ENCODE assay signal across 10 cellular contexts in genomic region chr14:61080591-61081010, GRCh38.
DNase-seq lines count a peak whose midpoint lies in the region; ATAC-seq and TF ChIP-seq lines count a peak whose summit lies in the region.
"Had no signal": no experiment of that assay in that cellular context is flagged by ENCODE, and none has a peak within 500 bp of the region (broad histone marks: within the 10 kb centered on the region; RNA-seq: fewer than 3 reads in every experiment).

No MANE protein-coding gene starts in this region.

- H3K9me3 Mint-ChIP-seq in activated T-helper 2 cell treated with anti-CD3 and anti-CD28 coated beads, Interferon-gamma antibody, Interleukin-2, Interleukin-4, amounts not matched to agents 10 μg/mL and 5 μg/mL and 100 μg/mL, durations not matched to agents 14 hours and 24 hours and 36 hours, result no peaks in the 10 kb centered on the region

- H4K8ac ChIP-seq in mesenchymal stem cell (ENCODE audit: low read length), result no peak overlapping the region

- ATAC-seq in GM18502 (IDR thresholded peaks at IDR 0.05; ENCODE audit: poor library complexity, unreplicated experiment), result peak; percentile 93

- POLR2A ChIA-PET in HEK293T (lab: Yijun Ruan, JAX), result no interaction called here

- no peaks in the 10 kb centered on the region for H3K79me1 ChIP-seq in mesenchymal stem cell (replicated peaks; ENCODE audit: low read length, poor library complexity, severe bottlenecking)

- no peaks in the 10 kb centered on the region for H3K27me3 Mint-ChIP-seq in activated T-helper 2 cell treated with anti-CD3 and anti-CD28 coated beads, Interferon-gamma antibody, Interleukin-2, Interleukin-4, amounts not matched to agents 10 μg/mL and 5 μg/mL and 100 μg/mL, durations not matched to agents 14 hours and 24 hours and 36 hours (ENCODE audit: low read depth)

- DNase-seq in HFF-Myc (ENCODE audit: extremely low read depth, low read depth) (peak; percentile 99), NCI-H1048 (lab: John Stamatoyannopoulos, UW) (peak; percentile 62), mesenchymal stem cell (no peak), HEK293T (ENCODE audit: extremely low spot score) (no peak), NCI-H1436 treated with DMSO at 0.1 percent for 48 hours (lab: John Stamatoyannopoulos, UW) (no peak), GM19238 (ENCODE audit: insufficient read length, low spot score) (no peak)
- DNase-seq in activated T-helper 2 cell treated with anti-CD3 and anti-CD28 coated beads, Interferon-gamma antibody, Interleukin-2, Interleukin-4, amounts not matched to agents 10 μg/mL and 5 μg/mL and 100 μg/mL, durations not matched to agents 14 hours and 24 hours and 36 hours (ENCODE audit: low spot score), result no peak
- DNase-seq: KBM-7 had no signal

- H3K27ac Mint-ChIP-seq in activated T-helper 2 cell treated with anti-CD3 and anti-CD28 coated beads, Interferon-gamma antibody, Interleukin-2, Interleukin-4, amounts not matched to agents 10 μg/mL and 5 μg/mL and 100 μg/mL, durations not matched to agents 14 hours and 24 hours and 36 hours, result no peak overlapping the region

- H3K23ac ChIP-seq in mesenchymal stem cell (ENCODE audit: low read length in 2 of 2), result no peak overlapping the region

- no peak overlapping the region for H3K4ac ChIP-seq in mesenchymal stem cell (ENCODE audit: low read depth in 1 of 2, low read length in 2 of 2)

- CTCF ChIA-PET in HEK293T (lab: Yijun Ruan, JAX), result no interaction called here

- H3K36me3 ChIP-seq in mesenchymal stem cell (ENCODE audit: control insufficient read depth in 1 of 2, insufficient read depth in 2 of 2, low read depth in 1 of 2, low read length in 2 of 2), result peaks cover 9 to 42% of the 10 kb centered on the region in 2 experiments

- no peaks in the 10 kb centered on the region for H3K36me3 Mint-ChIP-seq in activated T-helper 2 cell treated with anti-CD3 and anti-CD28 coated beads, Interferon-gamma antibody, Interleukin-2, Interleukin-4, amounts not matched to agents 10 μg/mL and 5 μg/mL and 100 μg/mL, durations not matched to agents 14 hours and 24 hours and 36 hours (ENCODE audit: low read depth)

- H2BK5ac ChIP-seq in mesenchymal stem cell (ENCODE audit: low read depth, low read length, poor library complexity, severe bottlenecking), result no peak overlapping the region

- no peak overlapping the region for H2BK120ac ChIP-seq in mesenchymal stem cell (ENCODE audit: low read depth, low read length)

- no peak overlapping the region for H3K18ac ChIP-seq in mesenchymal stem cell (ENCODE audit: low read depth in 1 of 2, low read length in 2 of 2)

- no peak overlapping the region for H2BK12ac ChIP-seq in mesenchymal stem cell (ENCODE audit: low read length in 2 of 2)

- no peak overlapping the region for H3K14ac ChIP-seq in mesenchymal stem cell (ENCODE audit: low read length in 2 of 2)

- no peaks in the 10 kb centered on the region for H3K27me3 ChIP-seq in mesenchymal stem cell (ENCODE audit: control insufficient read depth in 1 of 2, insufficient read depth in 1 of 2, low read length in 2 of 2)

- H4K91ac ChIP-seq in mesenchymal stem cell (ENCODE audit: low read length), result no peak overlapping the region

- no peak overlapping the region for H3K4me3 Mint-ChIP-seq in activated T-helper 2 cell treated with anti-CD3 and anti-CD28 coated beads, Interferon-gamma antibody, Interleukin-2, Interleukin-4, amounts not matched to agents 10 μg/mL and 5 μg/mL and 100 μg/mL, durations not matched to agents 14 hours and 24 hours and 36 hours (ENCODE audit: low read depth)
- H3K4me3 Mint-ChIP-seq: neural crest cell had no signal

- H2AFZ ChIP-seq in mesenchymal stem cell (ENCODE audit: low read depth, low read length), result no peak overlapping the region

- H3K4me3 ChIP-seq in HFF-Myc (replicated peaks; ENCODE audit: low read depth, low read length) (no peak overlapping the region), mesenchymal stem cell (ENCODE audit: insufficient read depth in 1 of 2, low read depth in 1 of 2, low read length in 2 of 2) (no peak overlapping the region)

- no peaks in the 10 kb centered on the region for H3K9me3 ChIP-seq in mesenchymal stem cell (ENCODE audit: control insufficient read depth, low read length)

- WGBS in mesenchymal stem cell, result 99% methylated on average over 9 of the region's 11 CpGs

- peak overlapping the region; percentile 42 for H3K9ac ChIP-seq in mesenchymal stem cell (ENCODE audit: low read length)

- H2AK5ac ChIP-seq in mesenchymal stem cell (ENCODE audit: low read length, severe bottlenecking), result no peak overlapping the region

- no peak overlapping the region for H3K4me2 ChIP-seq in mesenchymal stem cell (ENCODE audit: low read length, poor library complexity, severe bottlenecking)

- intact Hi-C loops in activated T-helper 2 cell treated with anti-CD3 and anti-CD28 coated beads, Interferon-gamma antibody, Interleukin-2, Interleukin-4, amounts not matched to agents 10 μg/mL and 5 μg/mL and 100 μg/mL, durations not matched to agents 14 hours and 24 hours and 36 hours (cut with micrococcal nuclease), result no loop called here

- H2BK15ac ChIP-seq in mesenchymal stem cell (ENCODE audit: low read depth, poor library complexity, severe bottlenecking), result no peak overlapping the region

- H3K4me1 ChIP-seq in mesenchymal stem cell (ENCODE audit: control insufficient read depth, insufficient read depth, low read depth, low read length), result no peaks in the 10 kb centered on the region

- no peak overlapping the region for H3K27ac ChIP-seq in mesenchymal stem cell (ENCODE audit: low read length, poor library complexity, severe bottlenecking)

- peak; percentile 18 for TF ChIP-seq CTCF in HFF-Myc (IDR thresholded peaks at IDR 0.05; ENCODE audit: low read depth, low read length, missing control alignments)

- H3K4me1 Mint-ChIP-seq in activated T-helper 2 cell treated with anti-CD3 and anti-CD28 coated beads, Interferon-gamma antibody, Interleukin-2, Interleukin-4, amounts not matched to agents 10 μg/mL and 5 μg/mL and 100 μg/mL, durations not matched to agents 14 hours and 24 hours and 36 hours (ENCODE audit: low read depth), result no peaks in the 10 kb centered on the region
- H3K4me1 Mint-ChIP-seq: neural crest cell had no signal

TF ChIP-seq in HEK293T, 16 proteins besides CTCF, POLR2A, EP300 and RAD21:
- TF ChIP-seq TARDBP (IDR thresholded peaks at IDR 0.05), result no peak
- TF ChIP-seq PKNOX1 (IDR thresholded peaks at IDR 0.05), result no peak
- TF ChIP-seq L3MBTL2 (conservative IDR thresholded peaks at IDR 0.05), result no peak
- TF ChIP-seq ZNF384 (IDR thresholded peaks at IDR 0.05), result no peak

Comparison
In these comparisons a context has a peak if more than half of its experiments do, and no peak if none do; other contexts are left out.
1. DNase-seq: peak in HFF-Myc (single experiment) and NCI-H1048 (single experiment); none in mesenchymal stem cell (single experiment), HEK293T (single experiment), NCI-H1436 treated with DMSO at 0.1 percent for 48 hours (single experiment), activated T-helper 2 cell treated with anti-CD3 and anti-CD28 coated beads, Interferon-gamma antibody, Interleukin-2, Interleukin-4, amounts not matched to agents 10 μg/mL and 5 μg/mL and 100 μg/mL, durations not matched to agents 14 hours and 24 hours and 36 hours (single experiment) and GM19238 (single experiment).